Comparison of ENCODE assay signal across 14 cellular contexts in the genomic region with DNA sequence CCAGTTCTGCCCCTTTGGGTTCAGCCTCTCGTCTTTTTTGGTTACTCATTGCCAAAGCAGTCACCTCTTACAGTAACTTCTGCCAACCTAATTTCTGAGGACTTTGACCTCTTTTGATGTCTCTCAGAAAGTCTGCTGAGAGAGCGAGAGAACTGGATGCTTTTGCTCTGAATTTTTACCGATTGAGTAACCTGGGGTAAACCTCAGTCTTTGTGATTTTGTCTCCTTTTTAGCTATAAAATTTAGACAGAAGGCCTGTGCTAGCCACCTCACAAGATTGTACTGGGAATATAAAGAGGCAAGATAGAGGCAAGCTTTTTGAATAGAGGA. TPM values are rescaled to one million over a fixed set of nuclear protein-coding genes. Genes with fewer than 3 reads are reported as not detected.
A peak's percentile ranks its signal among the peaks of the same experiment; 100 is the strongest.
DNase-seq lines count a peak whose midpoint lies in the region; ATAC-seq and TF ChIP-seq lines count a peak whose summit lies in the region.
"Had no signal": no experiment of that assay in that cellular context is flagged by ENCODE, and none has a peak within 500 bp of the region (broad histone marks: within the 10 kb centered on the region; RNA-seq: fewer than 3 reads in every experiment).

No MANE protein-coding gene starts in this region.

- DNase-seq in ACHN (peak; percentile 85), kidney glomerular epithelial cell (lab: John Stamatoyannopoulos, UW) (peak; percentile 20), foreskin keratinocyte (no peak), GM10266 (ENCODE audit: extremely low spot score) (no peak), G401 (ENCODE audit: low spot score) (no peak)
- DNase-seq: activated CD4-positive, CD25-positive, alpha-beta regulatory T cell treated with anti-CD3 and anti-CD28 coated beads, Interleukin-2, amount 50 U/mL, for 72 hours; BE2C; GDM1; stimulated activated CD4-positive, alpha-beta T cell treated with anti-CD3 and anti-CD28 coated beads, Interleukin-4, amount 100 ng/mL, for 4 hours; stimulated activated naive CD8-positive, alpha-beta T cell treated with anti-CD3 and anti-CD28 coated beads, Interleukin-15, Interleukin-2, amounts not matched to agents 100 U/mL and 50 U/mL, for 24 hours had no signal

- no peaks in the 10 kb centered on the region for H3K27me3 ChIP-seq in foreskin keratinocyte
- H3K27me3 ChIP-seq: BE2C had no signal

- ATAC-seq in GM18870 (IDR thresholded peaks at IDR 0.05; ENCODE audit: unreplicated experiment) (peak; percentile 45), foreskin keratinocyte (no peak), GM19452 (IDR thresholded peaks at IDR 0.05; ENCODE audit: unreplicated experiment) (no peak)
- ATAC-seq: SK-N-SH treated with all-trans-retinoic acid at 6 μM for 48 hours; stimulated activated naive CD8-positive, alpha-beta T cell treated with anti-CD3 and anti-CD28 coated beads, Interleukin-15, Interleukin-2, amounts not matched to agents 100 U/mL and 50 U/mL, for 24 hours had no signal

- in situ Hi-C loops in ACHN (cut with HindIII; ENCODE audit: low pct_ligation_motif_present, low pct_unique_long_range_greater_than_20kb, low sequenced_read_pairs) (no loop called here), G401 (cut with HindIII; ENCODE audit: low sequenced_read_pairs) (no loop called here)

- peak overlapping the region; percentile 90 for H3K27ac ChIP-seq in VCaP
- no peak overlapping the region for H3K27ac ChIP-seq in foreskin keratinocyte

- H3K4me1 ChIP-seq in foreskin keratinocyte: peaks cover 3% of the 10 kb centered on the region
- H3K4me1 ChIP-seq: BE2C had no signal

- TF ChIP-seq CTCF in VCaP (conservative IDR thresholded peaks at IDR 0.05): no peak
- TF ChIP-seq CTCF in foreskin keratinocyte (conservative IDR thresholded peaks at IDR 0.05): no peak
- TF ChIP-seq CTCF in GM10266 (IDR thresholded peaks at IDR 0.05; ENCODE audit: control insufficient read depth, insufficient read depth, low read depth, missing control alignments): no peak

RNA-seq across cellular contexts. Expression of a gene that starts 34.8 kb away (rescaled TPM):
- 3.6 and 4.2 TPM in 2 replicates for total RNA-seq in foreskin keratinocyte
- 1.6 and 2.5 TPM in 2 replicates for polyA plus RNA-seq in foreskin keratinocyte
- not detected in 2 replicates for total RNA-seq in G401 (2014; rRNA removed; shearing (Covaris generic))

Comparison
In these comparisons a context has a peak if more than half of its experiments do, and no peak if none do; other contexts are left out.
1. DNase-seq: peak in ACHN (single experiment) and kidney glomerular epithelial cell (single experiment); none in foreskin keratinocyte (0 of 2), GM10266 (single experiment) and G401 (single experiment).